11 cellular contexts compared by ENCODE assay signal in the genomic region with DNA sequence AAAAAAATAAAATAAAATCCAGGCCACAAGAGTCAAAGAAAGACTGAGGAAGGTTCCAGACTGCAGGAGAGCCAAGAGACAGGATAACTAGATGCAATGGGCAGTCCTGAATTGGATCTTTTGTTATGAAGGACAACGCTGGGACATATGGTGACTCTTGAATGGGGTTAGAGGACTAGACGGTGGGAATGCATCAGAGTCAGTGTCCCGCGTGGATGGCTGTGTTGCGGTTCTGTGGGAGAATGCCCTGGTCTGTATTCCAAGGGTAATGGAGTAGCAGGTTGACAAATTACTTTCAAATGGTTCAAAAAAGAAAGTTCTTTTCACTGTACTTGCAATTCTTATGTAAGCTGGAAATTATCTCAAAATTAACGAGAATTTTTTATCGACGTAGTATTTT. TPM values are rescaled to one million over a fixed set of nuclear protein-coding genes. Genes with fewer than 3 reads are reported as not detected.
DNase-seq lines count a peak whose midpoint lies in the region; ATAC-seq, FAIRE-seq and TF ChIP-seq lines count a peak whose summit lies in the region.
"Had no signal": no experiment of that assay in that cellular context is flagged by ENCODE, and none has a peak within 500 bp of the region (broad histone marks: within the 10 kb centered on the region; RNA-seq: fewer than 3 reads in every experiment).

No MANE protein-coding gene starts in this region.

- peaks cover 3% of the 10 kb centered on the region for H4K20me1 ChIP-seq in IMR-90 (ENCODE audit: insufficient read depth, low read length)

- H3K36me3 ChIP-seq in IMR-90 (ENCODE audit: control insufficient read depth, insufficient read depth, low read length) = peaks cover 37% of the 10 kb centered on the region
- no peaks in the 10 kb centered on the region for H3K36me3 ChIP-seq in breast epithelium
- H3K36me3 ChIP-seq in ovary = no peaks in the 10 kb centered on the region

- H3K27me3 ChIP-seq in IMR-90 (ENCODE audit: control insufficient read depth, insufficient read depth, low read length) (no peaks in the 10 kb centered on the region), breast epithelium (no peaks in the 10 kb centered on the region), ovary (no peaks in the 10 kb centered on the region)

- H3K4me1 Mint-ChIP-seq in nephron = peaks cover 55% of the 10 kb centered on the region

- DNase-seq in A549 (ENCODE audit: low read depth in 1 of 2, low spot score in 1 of 2) (no peak), IMR-90 (no peak), breast epithelium (ENCODE audit: low spot score in 2 of 2) (no peak), ovary (no peak), RPMI8226 (no peak), DMS 273 treated with DMSO at 0.1 percent for 48 hours (lab: John Stamatoyannopoulos, UW) (no peak), NCI-H446 (lab: John Stamatoyannopoulos, UW) (no peak)
- DNase-seq: Karpas-422; NK-92 treated with Interleukin-12 subunit alpha and Interleukin-12 subunit beta, amount 100 ng/mL, for 24 hours had no signal

- H2AK9ac ChIP-seq in IMR-90 (replicated peaks; ENCODE audit: low read depth, low read length, poor library complexity) = no peak overlapping the region

- H4K5ac ChIP-seq in IMR-90 (ENCODE audit: low read depth, low read length) = peak overlapping the region; percentile 56

- peaks cover 37% of the 10 kb centered on the region for H3K9me1 ChIP-seq in IMR-90 (ENCODE audit: insufficient read depth, low read length)

- peak overlapping the region; percentile 88 to 98 for H4K8ac ChIP-seq in IMR-90 (ENCODE audit: low read depth in 2 of 2, low read length in 2 of 2)

- dilution Hi-C loops in IMR-90 (cut with HindIII; ENCODE audit: low sequenced_read_pairs, unreplicated experiment) = no loop called here

- in situ Hi-C loops in IMR-90 (cut with MboI; ENCODE audit: low sequenced_read_pairs) = no loop called here

- H2BK5ac ChIP-seq in IMR-90 (ENCODE audit: low read depth, low read length, poor library complexity, severe bottlenecking) = peak overlapping the region; percentile 98

- H3K27me3 Mint-ChIP-seq in nephron (ENCODE audit: low read depth) = no peaks in the 10 kb centered on the region

- H2BK20ac ChIP-seq in IMR-90 (ENCODE audit: low read depth, low read length) = peak overlapping the region; percentile 92

- peaks cover 24 to 67% of the 10 kb centered on the region in 2 experiments for H3K79me1 ChIP-seq in IMR-90 (ENCODE audit: low read depth in 1 of 2, low read length in 2 of 2)

- peak overlapping the region; percentile 61 for H3K4me2 ChIP-seq in A549
- H3K4me2 ChIP-seq in IMR-90 (ENCODE audit: low read depth, low read length) = no peak overlapping the region

- peak overlapping the region; percentile 83 for H3K18ac ChIP-seq in IMR-90 (ENCODE audit: low read depth, low read length)

- H3K4me3 ChIP-seq in A549 (no peak overlapping the region), IMR-90 (ENCODE audit: insufficient read depth, low read depth, low read length) (no peak overlapping the region), breast epithelium (no peak overlapping the region), ovary (no peak overlapping the region)

- WGBS in A549 (ENCODE audit: missing lambda C conversion rate) = 91% methylated on average over 8 of the region's 8 CpGs
- WGBS in IMR-90 (ENCODE audit: extremely low coverage in 2 of 2, insufficient read length in 1 of 2), 2 experiments = no CpG with 5 or more reads among the region's 8 CpGs
- WGBS in ovary, 3 donors = 81 to 89% (median 88%) methylated on average over 8 of the region's 8 CpGs

- peak overlapping the region; percentile 94 for H3K14ac ChIP-seq in IMR-90 (replicated peaks; ENCODE audit: low read depth, low read length)

- TF ChIP-seq CTCF in A549 (IDR thresholded peaks at IDR 0.05) (no peak), IMR-90 (conservative IDR thresholded peaks at IDR 0.05; ENCODE audit: low read depth, low read length) (no peak), breast epithelium (IDR thresholded peaks at IDR 0.05) (no peak), nephron (IDR thresholded peaks at IDR 0.05; ENCODE audit: unreplicated experiment in 3 of 3) (no peak), ovary (IDR thresholded peaks at IDR 0.05) (no peak)

- H2BK120ac ChIP-seq in IMR-90 (ENCODE audit: low read depth, low read length) = peak overlapping the region; percentile 96

- H3K23ac ChIP-seq in IMR-90 (ENCODE audit: low read depth, low read length) = peak overlapping the region; percentile 95

- peaks cover 35% of the 10 kb centered on the region for H3K36me3 Mint-ChIP-seq in nephron (ENCODE audit: low read depth)

- ATAC-seq in A549 (no peak), IMR-90 (ENCODE audit: low read depth) (no peak)

- no TSS peak for BruUV-seq in IMR-90 (replicated peaks; lab: Mats Ljungman, UMichigan)

- TF ChIP-seq RAD21 in A549 (conservative IDR thresholded peaks at IDR 0.05 in 1 of 2, IDR thresholded peaks at IDR 0.05 in 1 of 2) (no peak), IMR-90 (IDR thresholded peaks at IDR 0.05; ENCODE audit: low read length) (no peak)

- H2AFZ ChIP-seq in IMR-90 (replicated peaks; ENCODE audit: low read length, poor library complexity) = no peak overlapping the region

- H2BK15ac ChIP-seq in IMR-90 (ENCODE audit: low read depth, low read length) = peak overlapping the region; percentile 100

- POLR2A ChIA-PET in A549 (lab: Yijun Ruan, JAX) (interaction anchor here (2.9 kb wide), 1 partner anchor 12 kb away, joined by 19 read pairs; no protein-coding TSS in a partner anchor), IMR-90 (lab: Charles Lee; ENCODE audit: unreplicated experiment) (interaction anchor here (0.6 kb wide), 1 partner anchor 177 kb away, joined by 3 read pairs; no protein-coding TSS in a partner anchor)

- TF ChIP-seq POLR2A in A549 (IDR thresholded peaks at IDR 0.05; ENCODE audit: low read length) (no peak), IMR-90 (IDR thresholded peaks at IDR 0.05; ENCODE audit: low read depth, low read length) (no peak), breast epithelium (IDR thresholded peaks at IDR 0.05) (no peak), ovary (IDR thresholded peaks at IDR 0.05) (no peak)

- peak overlapping the region in 2 of 3 experiments; percentile 17 to 49 for H3K27ac Mint-ChIP-seq in nephron

- FAIRE-seq in A549 (lab: Jason Lieb, UNC) = no peak
- FAIRE-seq: TTC549 had no signal

- peak overlapping the region; percentile 98 for H3K4ac ChIP-seq in IMR-90 (ENCODE audit: low read depth, low read length)

- H2AK5ac ChIP-seq in IMR-90 (ENCODE audit: low read depth, low read length) = peak overlapping the region; percentile 100

- H3K27ac ChIP-seq in A549 = peak overlapping the region; percentile 92 to 94
- peak overlapping the region; percentile 92 for H3K27ac ChIP-seq in IMR-90 (ENCODE audit: insufficient read depth, low read length)
- peak overlapping the region; percentile 90 to 91 for H3K27ac ChIP-seq in breast epithelium
- H3K27ac ChIP-seq in ovary = no peak overlapping the region

- TF ChIP-seq EP300 in A549 (IDR thresholded peaks at IDR 0.05) (no peak), ovary (IDR thresholded peaks at IDR 0.05) (no peak)

- peak overlapping the region; percentile 43; the same call in 1 of the 2 replicates for H3K56ac ChIP-seq in IMR-90 (ENCODE audit: extremely low read depth, insufficient read depth, low read length)

- no peaks in the 10 kb centered on the region for H3K9me3 Mint-ChIP-seq in nephron

- intact Hi-C loops in IMR-90 (cut with micrococcal nuclease) = no loop called here
- intact Hi-C loops in breast epithelium (cut with DNase I; ENCODE audit: low total_unique reads) = no loop called here
- intact Hi-C loops in ovary (cut with DNase I) = no loop called here

- H3K9me3 ChIP-seq in A549 (no peaks in the 10 kb centered on the region), IMR-90 (ENCODE audit: control insufficient read depth, insufficient read depth, low read length) (no peaks in the 10 kb centered on the region), breast epithelium (no peaks in the 10 kb centered on the region), ovary (no peaks in the 10 kb centered on the region)

- H3K4me3 Mint-ChIP-seq in nephron = no peak overlapping the region

- no peak overlapping the region for H3K9ac ChIP-seq in IMR-90 (ENCODE audit: low read depth, low read length)

- CTCF ChIA-PET in A549 (lab: Yijun Ruan, JAX) (interaction anchor here (1.3 to 3.7 kb wide), 5 partner anchors 11 to 34 kb away, joined by 3 to 16 read pairs (median 12); no protein-coding TSS in a partner anchor), IMR-90 (lab: Yijun Ruan, JAX) (no interaction called here)

- H3K4me1 ChIP-seq in A549 (peaks cover 79% of the 10 kb centered on the region), IMR-90 (ENCODE audit: control insufficient read depth, insufficient read depth, low read length) (peaks cover 55% of the 10 kb centered on the region), breast epithelium (peaks cover 21 to 34% of the 10 kb centered on the region in 2 donors), ovary (ENCODE audit: insufficient read depth) (peaks cover 31% of the 10 kb centered on the region)

- H4K91ac ChIP-seq in IMR-90 (ENCODE audit: insufficient read depth, low read depth, low read length) = peak overlapping the region; percentile 93

TF ChIP-seq in IMR-90, 13 proteins besides CTCF, POLR2A, EP300 and RAD21 (continues in another document):
- no peak for TF ChIP-seq CEBPB (IDR thresholded peaks at IDR 0.05; ENCODE audit: low read depth, low read length)

RNA-seq across cellular contexts. Expression of a gene that starts 20.1 kb away (rescaled TPM):
- polyA plus RNA-seq in A549 (2011; rRNA removed) = 24.1 and 26.2 TPM in 2 replicates
- 14.4 and 19.0 TPM in 2 replicates for polyA plus RNA-seq in A549 (2012; cell fraction: cytosol; rRNA removed)
- 24.4 and 26.2 TPM in 2 replicates for polyA plus RNA-seq in A549 (2012; cell fraction: nucleus; rRNA removed)
- polyA plus RNA-seq in A549 (2017; fragmentation: RNase III; extraction: RNeasy Plus Mini Kit Qiagen cat#74134 plus additional on column Dnase treatment) = 15.4 to 16.7 TPM (median 16.6 TPM) in 3 replicates
- polyA minus RNA-seq in A549 (2011; rRNA and poly(A)+ RNA removed) = 35.1 and 37.2 TPM in 2 replicates
- total RNA-seq in IMR-90 (2012; rRNA removed) = 16.7 and 17.6 TPM in 2 replicates
- 37.2 and 40.8 TPM in 2 replicates for polyA plus RNA-seq in IMR-90 (2012; rRNA removed)
- polyA plus RNA-seq in IMR-90 (2012; cell fraction: cytosol; rRNA removed) = 14.1 and 19.4 TPM in 2 replicates
- 68.2 and 83.5 TPM in 2 replicates for polyA plus RNA-seq in IMR-90 (2012; cell fraction: nucleus; rRNA removed; ENCODE audit: low replicate concordance)
- total RNA-seq in breast epithelium = 10 to 100 TPM; 13.3 to 15.4 (median 13.8) TPM
- 10 to 100 TPM in 6 of 7 donors, 1 to 10 TPM in 1; 8.0 to 38.3 (median 35.1) TPM for total RNA-seq in ovary
- polyA plus RNA-seq in ovary = 10 to 100 TPM in 1 of 2 donors, 1 to 10 TPM in 1; 7.3 to 15.4 TPM

RNA-seq across cellular contexts. Expression of a gene that starts 42.7 kb away (rescaled TPM):
- polyA plus RNA-seq in A549 (2011; rRNA removed) (not detected in 2 replicates), A549 (2017; fragmentation: RNase III; extraction: RNeasy Plus Mini Kit Qiagen cat#74134 plus additional on column Dnase treatment) (not detected in 3 replicates), IMR-90 (2012; rRNA removed) (not detected in 2 replicates), ovary (not detected)
- polyA plus RNA-seq in A549 (2012; cell fraction: cytosol; rRNA removed) = 0.01 TPM in 1 of 2 replicates, not detected in the other
- not detected in 2 replicates for polyA plus RNA-seq in A549 (2012; cell fraction: nucleus; rRNA removed)
- polyA minus RNA-seq in A549 (2011; rRNA and poly(A)+ RNA removed) = not detected in 2 replicates
- total RNA-seq in IMR-90 (2012; rRNA removed) (not detected in 2 replicates), breast epithelium (not detected), ovary (not detected)
- polyA plus RNA-seq in IMR-90 (2012; cell fraction: cytosol; rRNA removed) = not detected in 2 replicates
- polyA plus RNA-seq in IMR-90 (2012; cell fraction: nucleus; rRNA removed; ENCODE audit: low replicate concordance) = 0.11 TPM in 1 of 2 replicates, not detected in the other

Comparison
In these comparisons a context has a peak if more than half of its experiments do, and no peak if none do; other contexts are left out.
1. H3K27ac ChIP-seq: peak in A549 (2 of 2), IMR-90 (single experiment) and breast epithelium (2 of 2); none in ovary (0 of 2).